Comparison of ENCODE assay signal across 23 cellular contexts in the genomic region with DNA sequence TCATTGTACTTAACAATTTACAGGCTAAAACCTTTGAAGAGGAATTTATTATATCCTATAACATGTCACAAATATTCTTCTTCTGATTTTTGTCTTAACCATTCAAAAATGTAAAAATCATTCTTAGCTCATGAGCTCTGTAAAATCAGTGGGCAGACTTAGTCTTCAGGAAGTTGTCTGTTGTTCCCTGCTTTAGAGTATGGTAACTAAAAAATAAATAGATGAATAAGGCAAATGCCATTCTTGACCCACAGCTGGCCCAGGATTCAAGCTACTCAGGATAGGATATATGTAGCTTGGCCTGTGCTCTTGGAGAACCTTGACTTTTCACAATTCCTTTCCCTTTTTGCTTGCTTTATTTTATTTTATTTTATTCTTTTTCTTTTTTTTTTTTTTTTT. TPM values are rescaled to one million over a fixed set of nuclear protein-coding genes. Genes with fewer than 3 reads are reported as not detected.
A peak's percentile ranks its signal among the peaks of the same experiment; 100 is the strongest.
DNase-seq lines count a peak whose midpoint lies in the region; ATAC-seq and TF ChIP-seq lines count a peak whose summit lies in the region.
"Had no signal": no experiment of that assay in that cellular context is flagged by ENCODE, and none has a peak within 500 bp of the region (broad histone marks: within the 10 kb centered on the region; RNA-seq: fewer than 3 reads in every experiment).

No MANE protein-coding gene starts in this region.

- TF ChIP-seq CTCF in choroid plexus epithelial cell (conservative IDR thresholded peaks at IDR 0.05; ENCODE audit: low read depth, low read length) = no peak
- no peak for TF ChIP-seq CTCF in type B pancreatic cell (conservative IDR thresholded peaks at IDR 0.05)

- peaks cover 18% of the 10 kb centered on the region for H3K9me3 Mint-ChIP-seq in type B pancreatic cell

- H2BK12ac ChIP-seq in mesenchymal stem cell (ENCODE audit: low read length in 2 of 2) = no peak overlapping the region

- no peak overlapping the region for H3K23ac ChIP-seq in mesenchymal stem cell (ENCODE audit: low read length in 2 of 2)

- H3K27ac ChIP-seq in mesenchymal stem cell (ENCODE audit: low read length, poor library complexity, severe bottlenecking) = no peak overlapping the region
- H3K27ac ChIP-seq: BLaER1 treated with 17β-estradiol and CSF1 and Interleukin-3, amounts not matched to agents 10 nM and 100 nM; GM23248; RWPE1 had no signal

- H3K4me2 ChIP-seq in mesenchymal stem cell (ENCODE audit: low read length, poor library complexity, severe bottlenecking) = no peak overlapping the region
- H3K4me2 ChIP-seq: BLaER1 treated with 17β-estradiol and CSF1 and Interleukin-3, amounts not matched to agents 10 nM and 100 nM had no signal

- H3K36me3 Mint-ChIP-seq in type B pancreatic cell = peaks cover 29% of the 10 kb centered on the region

- peaks cover 37% of the 10 kb centered on the region for H3K79me1 ChIP-seq in mesenchymal stem cell (replicated peaks; ENCODE audit: low read length, poor library complexity, severe bottlenecking)

- no peaks in the 10 kb centered on the region for H3K4me1 ChIP-seq in mesenchymal stem cell (ENCODE audit: control insufficient read depth, insufficient read depth, low read depth, low read length)

- no peak overlapping the region for H3K4ac ChIP-seq in mesenchymal stem cell (ENCODE audit: low read depth in 1 of 2, low read length in 2 of 2)

- H3K36me3 ChIP-seq in mesenchymal stem cell (ENCODE audit: control insufficient read depth in 1 of 2, insufficient read depth in 2 of 2, low read depth in 1 of 2, low read length in 2 of 2) = peaks cover 16 to 20% of the 10 kb centered on the region in 2 experiments
- H3K36me3 ChIP-seq: HAP-1 had no signal

- H2AFZ ChIP-seq in mesenchymal stem cell (ENCODE audit: low read depth, low read length) = no peak overlapping the region
- H2AFZ ChIP-seq: GM23248 had no signal

- H3K18ac ChIP-seq in mesenchymal stem cell (ENCODE audit: low read depth in 1 of 2, low read length in 2 of 2) = no peak overlapping the region

- peaks cover 3% of the 10 kb centered on the region for H3K9me3 ChIP-seq in mesenchymal stem cell (ENCODE audit: control insufficient read depth, low read length)
- H3K9me3 ChIP-seq: HAP-1 had no signal

- no peak overlapping the region for H3K9ac ChIP-seq in mesenchymal stem cell (ENCODE audit: low read length)
- H3K9ac ChIP-seq: BLaER1 treated with 17β-estradiol and CSF1 and Interleukin-3, amounts not matched to agents 10 nM and 100 nM; GM23248 had no signal

- no peaks in the 10 kb centered on the region for H3K27me3 ChIP-seq in mesenchymal stem cell (ENCODE audit: control insufficient read depth in 1 of 2, insufficient read depth in 1 of 2, low read length in 2 of 2)
- H3K27me3 ChIP-seq: BLaER1 treated with 17β-estradiol and CSF1 and Interleukin-3, amounts not matched to agents 10 nM and 100 nM had no signal

- peaks cover 43% of the 10 kb centered on the region for H3K4me1 Mint-ChIP-seq in type B pancreatic cell (ENCODE audit: unreplicated experiment)

- H4K91ac ChIP-seq in mesenchymal stem cell (ENCODE audit: low read length) = no peak overlapping the region

- peak; percentile 8 for DNase-seq in EL
- DNase-seq in choroid plexus epithelial cell (ENCODE audit: low read depth) = peak; percentile 31
- peak; percentile 22 for DNase-seq in mesenchymal stem cell
- DNase-seq in type B pancreatic cell (ENCODE audit: extremely low spot score, unreplicated experiment) = no peak
- no peak for DNase-seq in DMS 273 treated with DMSO at 0.1 percent for 48 hours (lab: John Stamatoyannopoulos, UW)
- DNase-seq: CD8-positive, alpha-beta T cell; DND-41; GDM1; GM23248; NCI-H1092 treated with DMSO at 0.1 percent for 48 hours; NCI-H1694; NCI-H2081 treated with DMSO at 0.1 percent for 48 hours; NCI-H748 treated with DMSO at 0.1 percent for 48 hours; PC-3; SIG-M5 had no signal

- no peak overlapping the region for H3K4me3 Mint-ChIP-seq in type B pancreatic cell
- H3K4me3 Mint-ChIP-seq: CD8-positive, alpha-beta T cell had no signal

- no peak overlapping the region for H4K8ac ChIP-seq in mesenchymal stem cell (ENCODE audit: low read length)

- H3K4me3 ChIP-seq in choroid plexus epithelial cell (ENCODE audit: low read depth, low read length) (no peak overlapping the region), mesenchymal stem cell (ENCODE audit: insufficient read depth in 1 of 2, low read depth in 1 of 2, low read length in 2 of 2) (no peak overlapping the region)
- H3K4me3 ChIP-seq: GM23248, HAP-1, K562 had no signal

- no peak overlapping the region for H2AK5ac ChIP-seq in mesenchymal stem cell (ENCODE audit: low read length, severe bottlenecking)

- ATAC-seq in HG03460 (IDR thresholded peaks at IDR 0.05; ENCODE audit: unreplicated experiment) (no peak), GM19395 (IDR thresholded peaks at IDR 0.05; ENCODE audit: unreplicated experiment) (no peak)
- ATAC-seq: CD8-positive, alpha-beta T cell; K562; PC-3; SK-N-SH treated with all-trans-retinoic acid at 6 μM for 48 hours had no signal

- no peak overlapping the region for H3K14ac ChIP-seq in mesenchymal stem cell (ENCODE audit: low read length in 2 of 2)

- H2BK15ac ChIP-seq in mesenchymal stem cell (ENCODE audit: low read depth, poor library complexity, severe bottlenecking) = no peak overlapping the region

- H2BK5ac ChIP-seq in mesenchymal stem cell (ENCODE audit: low read depth, low read length, poor library complexity, severe bottlenecking) = no peak overlapping the region

- H3K27me3 Mint-ChIP-seq in type B pancreatic cell = no peaks in the 10 kb centered on the region

- H3K27ac Mint-ChIP-seq in type B pancreatic cell = peak overlapping the region; percentile 67
- H3K27ac Mint-ChIP-seq: CD8-positive, alpha-beta T cell had no signal

- no peak overlapping the region for H2BK120ac ChIP-seq in mesenchymal stem cell (ENCODE audit: low read depth, low read length)

RNA-seq across cellular contexts. Expression of gene LRRC4, which starts 51.5 kb away (rescaled TPM):
- 0.23 TPM for polyA plus RNA-seq in mesenchymal stem cell (2013, experiment 1 of 2)
- 0.14 TPM for polyA plus RNA-seq in mesenchymal stem cell (2013, experiment 2 of 2)
- total RNA-seq in type B pancreatic cell (ENCODE audit: low replicate concordance) = 12.5 and 37.7 TPM in 2 replicates
- total RNA-seq: K562, NCI-H460 had no signal

Comparison
In these comparisons a context has a peak if more than half of its experiments do, and no peak if none do; other contexts are left out.
1. DNase-seq: peak in EL (single experiment), choroid plexus epithelial cell (single experiment) and mesenchymal stem cell (single experiment); none in type B pancreatic cell (single experiment) and DMS 273 treated with DMSO at 0.1 percent for 48 hours (single experiment).